ENCODE assay signal across 24 cellular contexts in the genomic region with DNA sequence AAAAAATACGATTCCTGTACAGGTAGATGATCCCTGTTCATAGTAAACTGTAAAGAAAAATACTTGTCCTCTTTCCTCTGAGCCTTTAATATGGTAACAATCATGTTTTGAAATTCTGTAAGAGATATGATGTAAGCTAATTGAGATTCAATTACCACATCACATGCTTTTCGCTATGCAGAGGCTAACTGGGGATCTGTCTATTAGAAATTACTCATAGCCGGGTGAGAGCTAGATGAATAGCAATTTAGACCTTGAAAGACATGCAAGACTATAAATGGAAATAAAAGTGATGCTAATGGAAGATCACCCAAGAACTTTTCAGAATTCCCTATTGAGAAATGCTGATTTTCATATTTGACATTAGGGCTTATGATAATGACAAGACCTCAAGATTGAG.
"Had no signal": no experiment of that assay in that cellular context is flagged by ENCODE, and none has a peak within 500 bp of the region (broad histone marks: within the 10 kb centered on the region; RNA-seq: fewer than 3 reads in every experiment).

No MANE protein-coding gene starts in this region.

- DNase-seq: activated CD4-positive, alpha-beta T cell treated with anti-CD3 and anti-CD28 coated beads for 48 hours; activated CD4-positive, alpha-beta T cell treated with anti-CD3 and anti-CD28 coated beads, Interleukin-2, amount 50 U/mL, for 48 hours; activated CD4-positive, CD25-positive, alpha-beta regulatory T cell treated with anti-CD3 and anti-CD28 coated beads, Interleukin-2, amount 50 U/mL, for 72 hours; activated CD8-positive, alpha-beta memory T cell treated with anti-CD3 and anti-CD28 coated beads, Interleukin-2, amount 10 ng/mL, durations not matched to agents 7 days and 5 days; activated effector memory CD4-positive, alpha-beta T cell treated with anti-CD3 and anti-CD28 coated beads, Interleukin-2, amount 50 U/mL, for 16 hours; activated naive CD4-positive, alpha-beta T cell treated with Interleukin-2 at 50 U/mL for 16 hours; activated naive CD8-positive, alpha-beta T cell treated with anti-CD3 and anti-CD28 coated beads, Interleukin-2, amount 50 U/mL, for 24 hours; activated T-cell treated with anti-CD3 and anti-CD28 coated beads, Interleukin-2, amount 50 U/mL, for 4 hours; amygdala; KBM-7; NCI-H1048; NCI-H1417; NCI-H1930; NCI-H345; NCI-H510A; NCI-H526 treated with DMSO at 0.1 percent for 48 hours; NCI-H82; PC-9; SHP77 treated with DMSO at 0.1 percent for 48 hours had no signal

- H3K27ac ChIP-seq: PC-9 had no signal

- H3K27me3 Mint-ChIP-seq: activated CD8-positive, alpha-beta memory T cell treated with anti-CD3 and anti-CD28 coated beads, Interleukin-2, amount 10 ng/mL, durations not matched to agents 7 days and 5 days; activated naive CD8-positive, alpha-beta T cell treated with anti-CD3 and anti-CD28 coated beads, Interleukin-2, amount 50 U/mL, for 24 hours; central memory CD8-positive, alpha-beta T cell had no signal

- H3K4me3 Mint-ChIP-seq: activated CD8-positive, alpha-beta memory T cell treated with anti-CD3 and anti-CD28 coated beads, Interleukin-2, amount 10 ng/mL, durations not matched to agents 7 days and 5 days; activated naive CD8-positive, alpha-beta T cell treated with anti-CD3 and anti-CD28 coated beads, Interleukin-2, amount 50 U/mL, for 24 hours; activated T-cell treated with anti-CD3 and anti-CD28 coated beads, Interleukin-2, amount 50 U/mL, for 4 hours; brain; central memory CD8-positive, alpha-beta T cell; T-helper 1 cell treated with Interleukin-12 subunit alpha and Interleukin-12 subunit beta and Interleukin-4 antibody, amounts not matched to agents 30 μg/mL and 1 μg/mL, for 36 hours; WTC11 had no signal

- H3K4me3 ChIP-seq: PC-9 had no signal

- H3K4me1 Mint-ChIP-seq: activated CD8-positive, alpha-beta memory T cell treated with anti-CD3 and anti-CD28 coated beads, Interleukin-2, amount 10 ng/mL, durations not matched to agents 7 days and 5 days; activated naive CD8-positive, alpha-beta T cell treated with anti-CD3 and anti-CD28 coated beads, Interleukin-2, amount 50 U/mL, for 24 hours; central memory CD8-positive, alpha-beta T cell had no signal

- ATAC-seq: activated CD8-positive, alpha-beta memory T cell treated with anti-CD3 and anti-CD28 coated beads, Interleukin-2, amount 10 ng/mL, durations not matched to agents 7 days and 5 days; activated naive CD4-positive, alpha-beta T cell treated with anti-CD3 and anti-CD28 coated beads, Interleukin-2, amount 50 U/mL, for 72 hours; activated naive CD8-positive, alpha-beta T cell treated with anti-CD3 and anti-CD28 coated beads, Interleukin-2, amount 50 U/mL, for 24 hours; activated T-cell treated with anti-CD3 and anti-CD28 coated beads, Interleukin-2, amount 50 U/mL, for 4 hours; WTC11 had no signal

- H3K4me2 ChIP-seq: PC-9 had no signal

- H2AFZ ChIP-seq: PC-9 had no signal

- H3K9me3 Mint-ChIP-seq: brain, WTC11 had no signal

- H3K27ac Mint-ChIP-seq: activated CD8-positive, alpha-beta memory T cell treated with anti-CD3 and anti-CD28 coated beads, Interleukin-2, amount 10 ng/mL, durations not matched to agents 7 days and 5 days; activated naive CD4-positive, alpha-beta T cell treated with anti-CD3 and anti-CD28 coated beads, Interleukin-2, amount 50 U/mL, for 72 hours; activated naive CD8-positive, alpha-beta T cell treated with anti-CD3 and anti-CD28 coated beads, Interleukin-2, amount 50 U/mL, for 24 hours; T-helper 1 cell treated with Interleukin-12 subunit alpha and Interleukin-12 subunit beta and Interleukin-4 antibody, amounts not matched to agents 30 μg/mL and 1 μg/mL, for 36 hours; WTC11 had no signal

- H3K36me3 Mint-ChIP-seq: activated CD8-positive, alpha-beta memory T cell treated with anti-CD3 and anti-CD28 coated beads, Interleukin-2, amount 10 ng/mL, durations not matched to agents 7 days and 5 days; activated naive CD4-positive, alpha-beta T cell treated with anti-CD3 and anti-CD28 coated beads, Interleukin-2, amount 50 U/mL, for 72 hours; brain; WTC11 had no signal
